Comparison of ENCODE assay signal across 8 cellular contexts in the genomic region with DNA sequence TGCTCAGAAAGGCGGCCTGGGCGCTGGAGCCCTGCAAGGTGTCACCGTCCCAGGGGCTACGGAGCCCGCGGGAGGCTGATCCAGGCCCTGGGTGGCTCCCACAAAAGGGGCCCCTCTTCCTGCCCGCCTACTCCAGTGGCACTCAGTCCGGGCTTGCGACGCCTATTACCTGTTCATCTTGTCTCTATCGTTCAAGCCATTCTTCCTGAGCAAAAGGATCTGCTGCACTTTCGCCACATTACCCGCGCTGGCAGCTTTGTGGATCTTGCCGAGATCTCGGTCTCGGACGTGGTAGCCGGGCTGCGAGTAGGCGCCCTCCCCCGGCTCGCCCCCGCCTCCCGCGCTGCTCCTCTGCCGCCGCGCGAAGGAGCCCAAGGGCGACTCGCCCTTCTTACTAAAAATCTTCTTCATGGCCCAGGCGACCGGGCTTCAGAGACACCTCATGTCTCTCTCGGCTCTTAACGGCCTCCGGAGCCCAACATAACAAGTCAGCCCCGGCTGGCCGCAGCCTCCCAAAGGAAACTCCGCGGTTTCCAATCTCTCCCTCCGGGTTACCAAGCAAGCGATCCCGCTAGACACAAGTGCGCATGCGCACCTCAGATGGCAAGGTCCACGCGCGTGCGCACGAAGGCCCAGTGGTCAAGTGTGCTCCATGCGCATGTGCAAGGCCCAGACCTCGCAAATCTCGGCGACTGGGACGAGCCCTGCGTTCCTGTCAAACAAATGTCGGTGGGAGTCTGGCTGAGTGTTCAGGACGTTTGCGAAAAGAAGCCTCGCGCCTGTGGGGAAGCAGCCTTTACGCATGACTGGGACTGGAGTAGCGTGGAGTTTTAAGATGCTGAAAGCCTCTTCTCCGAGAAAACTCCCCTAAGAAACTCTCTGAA. TPM values are rescaled to one million over a fixed set of nuclear protein-coding genes. Genes with fewer than 3 reads are reported as not detected.
DNase-seq lines count a peak whose midpoint lies in the region; ATAC-seq lines count a peak whose summit lies in the region.

A gene (minus strand): TSS at position 579 of the 884 bp plus-strand sequence. CDS start 168 bp downstream, at position 411.

- DNase-seq in C1 segment of cervical spinal cord (lab: John Stamatoyannopoulos, UW) (peak; percentile 74 to 98 (median 93)), NCI-H526 treated with DMSO at 0.1 percent for 48 hours (lab: John Stamatoyannopoulos, UW) (peak; percentile 84), dedifferentiated amniotic fluid mesenchymal stem cell (ENCODE audit: extremely low spot score) (peak; percentile 97), left lobe of liver (ENCODE audit: low spot score) (peak; percentile 98)
- peak; percentile 95 for DNase-seq in activated CD4-positive, alpha-beta T cell treated with anti-CD3 and anti-CD28 coated beads, Interleukin-2, amount 50 U/mL, for 1 hour
- peak; percentile 96 for DNase-seq in stimulated activated CD4-positive, alpha-beta T cell treated with anti-CD3 and anti-CD28 coated beads, Interleukin-2, amount 100 ng/mL, for 24 hours

- ATAC-seq in GM19328 (IDR thresholded peaks at IDR 0.05; ENCODE audit: unreplicated experiment), result peak; percentile 59
- ATAC-seq in HG03469 (IDR thresholded peaks at IDR 0.05; ENCODE audit: unreplicated experiment), result peak; percentile 59
- ATAC-seq in left lobe of liver, result peak; percentile 89

RNA-seq across cellular contexts. Expression of the gene that starts here (rescaled TPM):
- 3.5 TPM for total RNA-seq in left lobe of liver

Comparison
In these comparisons a context has a peak if more than half of its experiments do, and no peak if none do; other contexts are left out.
1. Peak in every context shown above with its lines: DNase-seq and ATAC-seq.